ENCODE assay signal across 12 cellular contexts in genomic region chr6:20652691-20653479, GRCh38.
DNase-seq lines count a peak whose midpoint lies in the region; ATAC-seq and TF ChIP-seq lines count a peak whose summit lies in the region.
"Had no signal": no experiment of that assay in that cellular context is flagged by ENCODE, and none has a peak within 500 bp of the region (broad histone marks: within the 10 kb centered on the region; RNA-seq: fewer than 3 reads in every experiment).

No MANE protein-coding gene starts in this region.

- no TSS peak for BruUV-seq in A673 (replicated peaks; lab: Mats Ljungman, UMichigan)

- TF ChIP-seq CTCF in A673 (conservative IDR thresholded peaks at IDR 0.05; ENCODE audit: low read depth, low read length) (no peak), chondrocyte (IDR thresholded peaks at IDR 0.05) (peak; percentile 46), endodermal cell (conservative IDR thresholded peaks at IDR 0.05) (no peak)

- H3K9ac ChIP-seq in endodermal cell (ENCODE audit: extremely low read depth, low read length, poor library complexity, severe bottlenecking), result no peak overlapping the region

- no peaks in the 10 kb centered on the region for H3K36me3 ChIP-seq in A673 (ENCODE audit: insufficient read depth, low read length, poor library complexity, severe bottlenecking)
- H3K36me3 ChIP-seq in endodermal cell (ENCODE audit: control insufficient read depth, insufficient read depth, low read length), result no peaks in the 10 kb centered on the region

- peak; percentile 35 for DNase-seq in A673 (ENCODE audit: low spot score)
- DNase-seq in HT-29 (ENCODE audit: low spot score), result peak; percentile 87
- DNase-seq in chondrocyte (ENCODE audit: low spot score), result no peak
- DNase-seq in iris pigment epithelial cell (ENCODE audit: low read depth), result peak; percentile 84
- DNase-seq in DMS79 (lab: John Stamatoyannopoulos, UW), result no peak
- DNase-seq in T-helper 2 cell, result no peak
- DNase-seq in stimulated activated naive CD8-positive, alpha-beta T cell treated with anti-CD3 and anti-CD28 coated beads, Interleukin-15, amount 100 ng/mL, for 72 hours, result no peak
- DNase-seq in endodermal cell, result no peak
- DNase-seq: activated CD8-positive, alpha-beta memory T cell treated with anti-CD3 and anti-CD28 coated beads for 24 hours; MV-4-11; NK-92 treated with Interleukin-12 subunit alpha and Interleukin-12 subunit beta, amount 100 ng/mL, for 24 hours had no signal

- H3K4me3 ChIP-seq in A673 (ENCODE audit: low read depth, low read length, poor library complexity, severe bottlenecking), result no peak overlapping the region
- H3K4me3 ChIP-seq in endodermal cell (ENCODE audit: low read length), result no peak overlapping the region
- H3K4me3 ChIP-seq: suprapubic skin had no signal

- H3K4me3 Mint-ChIP-seq in chondrocyte (ENCODE audit: unreplicated experiment), result no peak overlapping the region
- H3K4me3 Mint-ChIP-seq in stimulated activated naive CD8-positive, alpha-beta T cell treated with anti-CD3 and anti-CD28 coated beads, Interleukin-15, amount 100 ng/mL, for 72 hours, result no peak overlapping the region
- H3K4me3 Mint-ChIP-seq in endodermal cell, result no peak overlapping the region

- H3K9me3 ChIP-seq in A673 (ENCODE audit: low read depth, low read length, poor library complexity, severe bottlenecking) (no peaks in the 10 kb centered on the region), endodermal cell (ENCODE audit: control insufficient read depth, low read length) (peaks cover 5% of the 10 kb centered on the region)
- H3K9me3 ChIP-seq: suprapubic skin had no signal

- intact Hi-C loops in A673 (cut with micrococcal nuclease; ENCODE audit: unreplicated experiment), result no loop called here

- CTCF ChIA-PET in A673 (lab: Charles Lee), result no interaction called here

- peak overlapping the region; percentile 1 for H3K27ac Mint-ChIP-seq in chondrocyte (ENCODE audit: unreplicated experiment)
- H3K27ac Mint-ChIP-seq in stimulated activated naive CD8-positive, alpha-beta T cell treated with anti-CD3 and anti-CD28 coated beads, Interleukin-15, amount 100 ng/mL, for 72 hours, result no peak overlapping the region
- H3K27ac Mint-ChIP-seq in endodermal cell, result no peak overlapping the region

- no peaks in the 10 kb centered on the region for H3K27me3 ChIP-seq in A673 (replicated peaks; ENCODE audit: insufficient read depth, low read depth, low read length, poor library complexity)
- H3K27me3 ChIP-seq in endodermal cell (ENCODE audit: control insufficient read depth, insufficient read depth, low read length, poor library complexity, severe bottlenecking), result no peaks in the 10 kb centered on the region
- H3K27me3 ChIP-seq: suprapubic skin had no signal

- H3K27ac ChIP-seq in A673 (ENCODE audit: low read depth, low read length, poor library complexity, severe bottlenecking), result no peak overlapping the region
- no peak overlapping the region for H3K27ac ChIP-seq in endodermal cell (ENCODE audit: low read depth, low read length)
- H3K27ac ChIP-seq: suprapubic skin had no signal

- H3K36me3 Mint-ChIP-seq in chondrocyte (ENCODE audit: low read depth) (peaks cover 9% of the 10 kb centered on the region), endodermal cell (ENCODE audit: low read depth) (peaks cover 11% of the 10 kb centered on the region)

- H3K27me3 Mint-ChIP-seq in chondrocyte (ENCODE audit: low read depth) (no peaks in the 10 kb centered on the region), endodermal cell (ENCODE audit: insufficient read depth) (no peaks in the 10 kb centered on the region)
- no peaks in the 10 kb centered on the region for H3K27me3 Mint-ChIP-seq in stimulated activated naive CD8-positive, alpha-beta T cell treated with anti-CD3 and anti-CD28 coated beads, Interleukin-15, amount 100 ng/mL, for 72 hours

- H3K9me3 Mint-ChIP-seq in chondrocyte (ENCODE audit: low read depth) (no peaks in the 10 kb centered on the region), endodermal cell (no peaks in the 10 kb centered on the region)
- peaks cover 0 to 4% of the 10 kb centered on the region in 2 donors for H3K9me3 Mint-ChIP-seq in stimulated activated naive CD8-positive, alpha-beta T cell treated with anti-CD3 and anti-CD28 coated beads, Interleukin-15, amount 100 ng/mL, for 72 hours

- H3K4me1 Mint-ChIP-seq in chondrocyte (ENCODE audit: low read depth) (peaks cover 12% of the 10 kb centered on the region), endodermal cell (peaks cover 5% of the 10 kb centered on the region)
- peaks cover 22% of the 10 kb centered on the region for H3K4me1 Mint-ChIP-seq in stimulated activated naive CD8-positive, alpha-beta T cell treated with anti-CD3 and anti-CD28 coated beads, Interleukin-15, amount 100 ng/mL, for 72 hours

- no peaks in the 10 kb centered on the region for H3K4me1 ChIP-seq in A673 (ENCODE audit: insufficient read depth, low read length, poor library complexity, severe bottlenecking)
- no peaks in the 10 kb centered on the region for H3K4me1 ChIP-seq in endodermal cell (ENCODE audit: control insufficient read depth, insufficient read depth, low read length)

- POLR2A ChIA-PET in A673 (lab: Charles Lee; ENCODE audit: low non-redundant PET), result interaction anchor here (0.5 kb wide), 1 partner anchor 16 kb away, joined by 7 read pairs; no protein-coding TSS in a partner anchor

- no peak for ATAC-seq in stimulated activated naive CD8-positive, alpha-beta T cell treated with anti-CD3 and anti-CD28 coated beads, Interleukin-15, amount 100 ng/mL, for 72 hours

- 95 to 100% methylated on average over 4 to 7 of the region's 9 CpGs for WGBS in endodermal cell (ENCODE audit: insufficient coverage in 1 of 2, insufficient read length in 1 of 2), 2 experiments

Comparison
In these comparisons a context has a peak if more than half of its experiments do, and no peak if none do; other contexts are left out.
1. DNase-seq: peak in A673 (single experiment), HT-29 (single experiment) and iris pigment epithelial cell (single experiment); none in chondrocyte (single experiment), DMS79 (single experiment), T-helper 2 cell (0 of 5), stimulated activated naive CD8-positive, alpha-beta T cell treated with anti-CD3 and anti-CD28 coated beads, Interleukin-15, amount 100 ng/mL, for 72 hours (0 of 2) and endodermal cell (single experiment).